ENCODE assay signal across 1 cellular context in genomic region chr1:23169219-23169575, GRCh38.
TF ChIP-seq lines count a peak whose summit lies in the region.

No MANE protein-coding gene starts in this region.

TF ChIP-seq in HEK293, 187 proteins besides CTCF, POLR2A, EP300 and RAD21 (continued from another document):
- TF ChIP-seq PATZ1 (tag by site-specific recombination; IDR thresholded peaks at IDR 0.05) (no peak), FEZF1 (tag by site-specific recombination; IDR thresholded peaks at IDR 0.05) (no peak), ZNF148 (tag by site-specific recombination; IDR thresholded peaks at IDR 0.05; ENCODE audit: borderline replicate concordance) (no peak), INSM2 (tag by site-specific recombination; IDR thresholded peaks at IDR 0.05) (no peak), AEBP2 (tag by site-specific recombination; IDR thresholded peaks at IDR 0.05; ENCODE audit: borderline replicate concordance) (no peak), ZNF791 (tag by site-specific recombination; IDR thresholded peaks at IDR 0.05) (no peak), BCL11B (tag by site-specific recombination; IDR thresholded peaks at IDR 0.05; ENCODE audit: low read depth) (no peak), PRDM10 (tag by site-specific recombination; IDR thresholded peaks at IDR 0.05) (peak; percentile 23; the same call in 1 of the 2 replicates), ZNF747 (tag by site-specific recombination; IDR thresholded peaks at IDR 0.05) (no peak), ZNF837 (tag by site-specific recombination; IDR thresholded peaks at IDR 0.05) (no peak), ZNF645 (tag by site-specific recombination; IDR thresholded peaks at IDR 0.05) (no peak), ZNF707 (tag by site-specific recombination; IDR thresholded peaks at IDR 0.05) (no peak), ZNF449 (tag by site-specific recombination; IDR thresholded peaks at IDR 0.05) (no peak), ZNF416 (tag by site-specific recombination; IDR thresholded peaks at IDR 0.05) (no peak), HOXC10 (CRISPR knock-in tag; IDR thresholded peaks at IDR 0.05) (no peak), KLF7 (tag by site-specific recombination; IDR thresholded peaks at IDR 0.05; ENCODE audit: borderline replicate concordance) (no peak), ZBTB17 (tag by site-specific recombination; IDR thresholded peaks at IDR 0.05) (0 out of 2 replicates have a peak, but pooled peaks have one; percentile 14), ZNF121 (tag by site-specific recombination; IDR thresholded peaks at IDR 0.05) (no peak), ZNF37A (tag by site-specific recombination; IDR thresholded peaks at IDR 0.05) (no peak), ZFP69B (tag by site-specific recombination; IDR thresholded peaks at IDR 0.05) (no peak), TCF7L2 (IDR thresholded peaks at IDR 0.05; ENCODE audit: borderline replicate concordance, low read depth, low read length) (no peak)
